Comparison of ENCODE assay signal across 1 cellular context in genomic region chr19:51107406-51108065, GRCh38.
A peak's percentile ranks its signal among the peaks of the same experiment; 100 is the strongest.
TF ChIP-seq lines count a peak whose summit lies in the region.

No MANE protein-coding gene starts in this region.

TF ChIP-seq in K562, 482 proteins besides CTCF, POLR2A, EP300 and RAD21 (continued from another document and continues in another):
- TF ChIP-seq ZBTB33 (CRISPR knock-in tag; IDR thresholded peaks at IDR 0.05) (0 out of 2 replicates have a peak, but pooled peaks have one; percentile 41), DDX20 (tag; IDR thresholded peaks at IDR 0.05; ENCODE audit: low read depth) (no peak), ATF1 (CRISPR knock-in tag; IDR thresholded peaks at IDR 0.05) (no peak), ATF1 (tag; IDR thresholded peaks at IDR 0.05) (no peak; the same call in 1 of the 2 replicates), ZNF512 (tag; IDR thresholded peaks at IDR 0.05) (no peak), PBX2 (CRISPR knock-in tag; IDR thresholded peaks at IDR 0.05; ENCODE audit: low read depth) (peak; percentile 32), PBX2 (tag; conservative IDR thresholded peaks at IDR 0.05; ENCODE audit: low read depth) (peak; percentile 72), SIX5 (IDR thresholded peaks at IDR 0.05; ENCODE audit: borderline replicate concordance in 1 of 2, insufficient read depth in 1 of 2, low read depth in 1 of 2, low read length in 2 of 2) (no peak), ZNF764 (CRISPR knock-in tag; IDR thresholded peaks at IDR 0.05; ENCODE audit: low read depth) (0 out of 2 replicates have a peak, but pooled peaks have one; percentile 49), NCOA4 (IDR thresholded peaks at IDR 0.05; ENCODE audit: partially characterized antibody) (no peak), MGA (IDR thresholded peaks at IDR 0.05) (peak; percentile 56; the same call in 1 of the 2 replicates), RBBP5 (IDR thresholded peaks at IDR 0.05; ENCODE audit: borderline replicate concordance, insufficient read depth, low read length, poor library complexity, severe bottlenecking) (peak; percentile 44), ZNF696 (CRISPR knock-in tag; conservative IDR thresholded peaks at IDR 0.05) (no peak), ZNF134 (CRISPR knock-in tag; conservative IDR thresholded peaks at IDR 0.05) (no peak), POLR2H (tag; IDR thresholded peaks at IDR 0.05; ENCODE audit: low read depth) (no peak), ZZZ3 (IDR thresholded peaks at IDR 0.05) (no peak), NR4A1 (CRISPR knock-in tag; IDR thresholded peaks at IDR 0.05) (no peak), NR4A1 (tag; IDR thresholded peaks at IDR 0.05) (no peak), HEY1 (CRISPR knock-in tag; IDR thresholded peaks at IDR 0.05; ENCODE audit: borderline replicate concordance) (no peak), E2F6 (IDR thresholded peaks at IDR 0.05; ENCODE audit: borderline replicate concordance in 1 of 2, extremely low read depth in 1 of 2, insufficient read depth in 1 of 2, insufficient read length in 1 of 2, low read depth in 1 of 2, low read length in 1 of 2, poor library complexity in 1 of 2, severe bottlenecking in 1 of 2) (peak in 1 of 2 experiments; percentile 23), MLLT1 (IDR thresholded peaks at IDR 0.05) (0 out of 4 replicates have a peak, but pooled peaks of 1 of the 2 experiments have one; percentile 47), ATF6 (CRISPR knock-in tag; IDR thresholded peaks at IDR 0.05) (0 out of 2 replicates have a peak, but pooled peaks have one; percentile 59), LEF1 (IDR thresholded peaks at IDR 0.05) (0 out of 2 replicates have a peak, but pooled peaks have one; percentile 16), ZBTB43 (CRISPR knock-in tag; IDR thresholded peaks at IDR 0.05) (no peak), HNRNPH1 (optimal IDR thresholded peaks at IDR 0.05; ENCODE audit: low read depth, low read length) (no peak), MTA1 (IDR thresholded peaks at IDR 0.05; ENCODE audit: borderline replicate concordance) (no peak), ZFP1 (CRISPR knock-in tag; IDR thresholded peaks at IDR 0.05) (no peak), HCFC1 (IDR thresholded peaks at IDR 0.05; ENCODE audit: low read depth, low read length) (peak; percentile 55), IRF9 (tag; IDR thresholded peaks at IDR 0.05) (no peak)
